In genomic region chr20:50345712-50346371, GRCh38 we compare ENCODE assay signal across 10 cellular contexts.
DNase-seq lines count a peak whose midpoint lies in the region; ATAC-seq and TF ChIP-seq lines count a peak whose summit lies in the region.
"Had no signal": no experiment of that assay in that cellular context is flagged by ENCODE, and none has a peak within 500 bp of the region (broad histone marks: within the 10 kb centered on the region; RNA-seq: fewer than 3 reads in every experiment).

No MANE protein-coding gene starts in this region.

- H3K9me3 ChIP-seq in heart left ventricle (no peaks in the 10 kb centered on the region), endodermal cell (ENCODE audit: control insufficient read depth, low read length) (no peaks in the 10 kb centered on the region), upper lobe of right lung (no peaks in the 10 kb centered on the region)

- H3K36me3 ChIP-seq in heart left ventricle: no peaks in the 10 kb centered on the region
- H3K36me3 ChIP-seq in endodermal cell (ENCODE audit: control insufficient read depth, insufficient read depth, low read length): no peaks in the 10 kb centered on the region
- H3K36me3 ChIP-seq in upper lobe of right lung: no peaks in the 10 kb centered on the region

- 48 to 60% (median 56%) methylated on average over 4 to 6 of the region's 6 CpGs for WGBS in heart left ventricle, 4 donors
- WGBS in endodermal cell (ENCODE audit: insufficient coverage in 1 of 2, insufficient read length in 1 of 2), 2 experiments: 91 to 93% methylated on average over 3 to 6 of the region's 6 CpGs

- no peak overlapping the region for H3K9ac ChIP-seq in endodermal cell (ENCODE audit: extremely low read depth, low read length, poor library complexity, severe bottlenecking)

- no peaks in the 10 kb centered on the region for H3K27me3 ChIP-seq in heart left ventricle
- no peaks in the 10 kb centered on the region for H3K27me3 ChIP-seq in endodermal cell (ENCODE audit: control insufficient read depth, insufficient read depth, low read length, poor library complexity, severe bottlenecking)
- H3K27me3 ChIP-seq in upper lobe of right lung: no peaks in the 10 kb centered on the region

- H3K36me3 Mint-ChIP-seq in endodermal cell (ENCODE audit: low read depth) (no peaks in the 10 kb centered on the region), nephron (ENCODE audit: low read depth) (peaks cover 3% of the 10 kb centered on the region)
- H3K36me3 Mint-ChIP-seq: IgD-negative memory B cell had no signal

- peak overlapping the region in 4 of 12 donors; percentile 5 to 44 (median 16) for H3K4me3 ChIP-seq in heart left ventricle
- no peak overlapping the region for H3K4me3 ChIP-seq in endodermal cell (ENCODE audit: low read length)
- H3K4me3 ChIP-seq in upper lobe of right lung: peak overlapping the region; percentile 8

- peak in 1 of 5 donors; percentile 41 for DNase-seq in heart left ventricle
- no peak for DNase-seq in left cardiac atrium
- peak; percentile 31 for DNase-seq in endodermal cell
- no peak for DNase-seq in upper lobe of right lung
- DNase-seq in omental fat pad (ENCODE audit: low spot score): no peak
- no peak for DNase-seq in middle frontal gyrus (ENCODE audit: extremely low spot score, low spot score)
- no peak for DNase-seq in RKO (ENCODE audit: low spot score)

- H3K27ac Mint-ChIP-seq in endodermal cell (no peak overlapping the region), nephron (peak overlapping the region; percentile 48 to 89 (median 78))
- H3K27ac Mint-ChIP-seq: IgD-negative memory B cell had no signal

- peaks cover 4 to 65% (median 24%) of the 10 kb centered on the region in 12 donors for H3K4me1 ChIP-seq in heart left ventricle
- H3K4me1 ChIP-seq in endodermal cell (ENCODE audit: control insufficient read depth, insufficient read depth, low read length): no peaks in the 10 kb centered on the region
- peaks cover 31% of the 10 kb centered on the region for H3K4me1 ChIP-seq in upper lobe of right lung

- H3K9me3 Mint-ChIP-seq in endodermal cell: no peaks in the 10 kb centered on the region
- no peaks in the 10 kb centered on the region for H3K9me3 Mint-ChIP-seq in nephron
- H3K9me3 Mint-ChIP-seq: IgD-negative memory B cell had no signal

- no peak for TF ChIP-seq CTCF in heart left ventricle (IDR thresholded peaks at IDR 0.05)
- TF ChIP-seq CTCF in endodermal cell (conservative IDR thresholded peaks at IDR 0.05): no peak
- no peak for TF ChIP-seq CTCF in nephron (IDR thresholded peaks at IDR 0.05; ENCODE audit: unreplicated experiment in 3 of 3)
- no peak for TF ChIP-seq CTCF in upper lobe of right lung (IDR thresholded peaks at IDR 0.05)
- no peak for TF ChIP-seq CTCF in omental fat pad (IDR thresholded peaks at IDR 0.05)

- H3K27me3 Mint-ChIP-seq in endodermal cell (ENCODE audit: insufficient read depth) (no peaks in the 10 kb centered on the region), nephron (ENCODE audit: low read depth) (peaks cover 11% of the 10 kb centered on the region)

- H3K4me1 Mint-ChIP-seq in endodermal cell (no peaks in the 10 kb centered on the region), nephron (peaks cover 8% of the 10 kb centered on the region)

- H3K4me3 Mint-ChIP-seq in endodermal cell: no peak overlapping the region
- no peak overlapping the region for H3K4me3 Mint-ChIP-seq in nephron
- H3K4me3 Mint-ChIP-seq: IgD-negative memory B cell had no signal

- no peak for TF ChIP-seq POLR2A in heart left ventricle (IDR thresholded peaks at IDR 0.05)

- intact Hi-C loops in heart left ventricle (cut with DNase I) (loop anchor here in 2 of 10 donors (1.0 to 5.0 kb wide), 2 partner anchors 33 to 51 kb away; no protein-coding TSS in a partner anchor), left cardiac atrium (cut with DNase I) (no loop called here), upper lobe of right lung (cut with DNase I) (no loop called here)

- no peak for ATAC-seq in heart left ventricle
- ATAC-seq in left cardiac atrium: no peak
- no peak for ATAC-seq in upper lobe of right lung
- ATAC-seq in omental fat pad (ENCODE audit: low FRiP score): no peak
- ATAC-seq: activated CD4-positive, CD25-positive, alpha-beta regulatory T cell treated with anti-CD3 and anti-CD28 coated beads, Interleukin-2, amount 50 U/mL, for 24 hours had no signal

- H3K27ac ChIP-seq in heart left ventricle: peak overlapping the region in 11 of 12 donors; percentile 62 to 96 (median 75)
- no peak overlapping the region for H3K27ac ChIP-seq in endodermal cell (ENCODE audit: low read depth, low read length)
- peak overlapping the region; percentile 44 for H3K27ac ChIP-seq in upper lobe of right lung
